Comparison of ENCODE assay signal across 8 cellular contexts in genomic region chr3:128794788-128795649, GRCh38.
A peak's percentile ranks its signal among the peaks of the same experiment; 100 is the strongest.
DNase-seq lines count a peak whose midpoint lies in the region; ATAC-seq and TF ChIP-seq lines count a peak whose summit lies in the region.

No MANE protein-coding gene starts in this region.

- DNase-seq in AG08395 (ENCODE audit: low spot score) (peak; percentile 79), NCI-H2227 treated with DMSO at 0.1 percent for 48 hours (lab: John Stamatoyannopoulos, UW) (peak; percentile 6)
- peak; percentile 45 for DNase-seq in activated CD4-positive, CD25-positive, alpha-beta regulatory T cell treated with anti-CD3 and anti-CD28 coated beads, Interleukin-2, amount 50 U/mL, for 72 hours
- peak; percentile 34 for DNase-seq in stimulated activated CD8-positive, alpha-beta memory T cell treated with anti-CD3 and anti-CD28 coated beads, Interleukin-15, amount 100 ng/mL, for 1 hour (ENCODE audit: low read depth)

- TF ChIP-seq CTCF in liver (IDR thresholded peaks at IDR 0.05; ENCODE audit: low read depth, low read length, missing input control) = peak; percentile 86

- peak overlapping the region in 1 of 2 donors; percentile 1 for H3K9ac ChIP-seq in liver (ENCODE audit: low read depth in 1 of 2, low read length in 2 of 2)

- 57% methylated on average over 7 of the region's 7 CpGs for WGBS in liver

- H3K4me3 ChIP-seq in liver (ENCODE audit: low read depth in 1 of 3, low read length in 3 of 3) = no peak overlapping the region

- H3K9me3 ChIP-seq in liver (ENCODE audit: control insufficient read depth in 4 of 4, low read length in 3 of 4) = no peaks in the 10 kb centered on the region

- peaks cover 2 to 23% (median 18%) of the 10 kb centered on the region in 4 donors for H3K4me1 ChIP-seq in liver (ENCODE audit: control insufficient read depth in 4 of 4, insufficient read depth in 4 of 4, low read length in 3 of 4)

- peak; percentile 74 for ATAC-seq in GM18505 (IDR thresholded peaks at IDR 0.05; ENCODE audit: unreplicated experiment)
- peak; percentile 83 for ATAC-seq in HG03066 (IDR thresholded peaks at IDR 0.05; ENCODE audit: low read depth, unreplicated experiment)

- peak; percentile 93 to 95 for TF ChIP-seq RAD21 in liver (IDR thresholded peaks at IDR 0.05)

- H3K27me3 ChIP-seq in liver (ENCODE audit: control insufficient read depth in 4 of 4, insufficient read depth in 4 of 4, low read length in 3 of 4) = no peaks in the 10 kb centered on the region

- H3K27ac ChIP-seq in cingulate gyrus (ENCODE audit: low read depth, low read length) (peak overlapping the region; percentile 50), liver (ENCODE audit: low read depth in 1 of 2, low read length in 2 of 2) (no peak overlapping the region)

- peaks cover 8 to 39% (median 26%) of the 10 kb centered on the region in 4 donors for H3K36me3 ChIP-seq in liver (ENCODE audit: control insufficient read depth in 4 of 4, insufficient read depth in 3 of 4, low read depth in 1 of 4, low read length in 3 of 4)

- TF ChIP-seq POLR2A in GM18505 (IDR thresholded peaks at IDR 0.05; ENCODE audit: borderline replicate concordance, extremely low read depth, insufficient read depth, insufficient read length) = no peak

TF ChIP-seq in liver, 16 proteins besides CTCF, POLR2A, EP300 and RAD21:
- TF ChIP-seq HNF4A (conservative IDR thresholded peaks at IDR 0.05) (peak in 1 of 2 donors; percentile 20), YY1 (IDR thresholded peaks at IDR 0.05) (peak; percentile 40), ATF3 (IDR thresholded peaks at IDR 0.05) (no peak)

Comparison
In these comparisons a context has a peak if more than half of its experiments do, and no peak if none do; other contexts are left out.
1. DNase-seq: peak in every context shown above with its lines; median percentile 79 in AG08395; 45 in activated CD4-positive, CD25-positive, alpha-beta regulatory T cell treated with anti-CD3 and anti-CD28 coated beads, Interleukin-2, amount 50 U/mL, for 72 hours; 34 in stimulated activated CD8-positive, alpha-beta memory T cell treated with anti-CD3 and anti-CD28 coated beads, Interleukin-15, amount 100 ng/mL, for 1 hour; 6 in NCI-H2227 treated with DMSO at 0.1 percent for 48 hours.